ENCODE assay signal across 11 cellular contexts in the genomic region with DNA sequence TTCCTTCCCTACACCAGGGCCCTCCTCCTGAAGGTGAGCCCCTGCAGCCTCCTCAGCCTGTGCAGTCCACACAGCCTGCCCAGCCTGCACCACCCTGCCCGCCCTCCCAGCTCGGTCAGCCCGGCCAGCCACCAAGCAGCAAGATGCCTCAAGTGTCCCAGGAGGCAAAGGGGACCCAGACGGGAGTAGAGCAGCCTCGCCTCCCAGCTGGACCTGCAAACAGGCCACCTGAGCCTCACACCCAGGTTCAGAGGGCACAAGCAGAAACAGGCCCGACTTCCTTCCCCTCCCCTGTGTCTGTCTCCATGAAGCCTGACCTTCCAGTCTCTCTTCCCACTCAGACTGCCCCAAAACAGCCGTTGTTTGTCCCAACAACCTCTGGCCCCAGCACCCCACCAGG. TPM values are rescaled to one million over a fixed set of nuclear protein-coding genes. Genes with fewer than 3 reads are reported as not detected.
DNase-seq lines count a peak whose midpoint lies in the region; ATAC-seq and TF ChIP-seq lines count a peak whose summit lies in the region.
"Had no signal": no experiment of that assay in that cellular context is flagged by ENCODE, and none has a peak within 500 bp of the region (broad histone marks: within the 10 kb centered on the region; RNA-seq: fewer than 3 reads in every experiment).

No MANE protein-coding gene starts in this region.

- no peaks in the 10 kb centered on the region for H3K4me1 Mint-ChIP-seq in activated naive CD4-positive, alpha-beta T cell treated with anti-CD3 and anti-CD28 coated beads for 36 hours (ENCODE audit: low read depth)
- peaks cover 10% of the 10 kb centered on the region for H3K4me1 Mint-ChIP-seq in activated naive CD8-positive, alpha-beta T cell treated with anti-CD3 and anti-CD28 coated beads for 36 hours

- peak overlapping the region; percentile 39 for H3K9ac ChIP-seq in mesenchymal stem cell (ENCODE audit: low read length)

- CTCF ChIA-PET in activated naive CD4-positive, alpha-beta T cell treated with anti-CD3 and anti-CD28 coated beads for 36 hours (lab: Charles Lee), result interaction anchor here (0.6 to 1.3 kb wide), 3 partner anchors 58 to 188 kb away, joined by 3 read pairs; no protein-coding TSS in a partner anchor

- peak overlapping the region; percentile 9 to 11 for H3K18ac ChIP-seq in mesenchymal stem cell (ENCODE audit: low read depth in 1 of 2, low read length in 2 of 2)

- TF ChIP-seq CTCF in thyroid gland (IDR thresholded peaks at IDR 0.05), result no peak

- H4K91ac ChIP-seq in mesenchymal stem cell (ENCODE audit: low read length), result peak overlapping the region; percentile 54

- no peak overlapping the region for H2BK12ac ChIP-seq in mesenchymal stem cell (ENCODE audit: low read length in 2 of 2)

- H3K9me3 Mint-ChIP-seq in activated naive CD4-positive, alpha-beta T cell treated with anti-CD3 and anti-CD28 coated beads for 36 hours, result no peaks in the 10 kb centered on the region
- no peaks in the 10 kb centered on the region for H3K9me3 Mint-ChIP-seq in activated naive CD8-positive, alpha-beta T cell treated with anti-CD3 and anti-CD28 coated beads for 36 hours

- H3K36me3 ChIP-seq in mesenchymal stem cell (ENCODE audit: control insufficient read depth in 1 of 2, insufficient read depth in 2 of 2, low read depth in 1 of 2, low read length in 2 of 2) (peaks cover 85 to 94% of the 10 kb centered on the region in 2 experiments), thyroid gland (peaks cover 81 to 83% of the 10 kb centered on the region in 2 donors)

- H2BK120ac ChIP-seq in mesenchymal stem cell (ENCODE audit: low read depth, low read length), result peak overlapping the region; percentile 24

- WGBS in mesenchymal stem cell, result 90% methylated on average over 7 of the region's 7 CpGs
- 86 to 87% methylated on average over 6 to 7 of the region's 7 CpGs for WGBS in thyroid gland, 2 donors

- no peak overlapping the region for H3K14ac ChIP-seq in mesenchymal stem cell (ENCODE audit: low read length in 2 of 2)

- H3K36me3 Mint-ChIP-seq in activated naive CD4-positive, alpha-beta T cell treated with anti-CD3 and anti-CD28 coated beads for 36 hours (ENCODE audit: low read depth), result peaks cover 37% of the 10 kb centered on the region
- peaks cover 38% of the 10 kb centered on the region for H3K36me3 Mint-ChIP-seq in activated naive CD8-positive, alpha-beta T cell treated with anti-CD3 and anti-CD28 coated beads for 36 hours

- no peaks in the 10 kb centered on the region for H3K27me3 Mint-ChIP-seq in activated naive CD4-positive, alpha-beta T cell treated with anti-CD3 and anti-CD28 coated beads for 36 hours (ENCODE audit: low read depth)
- no peaks in the 10 kb centered on the region for H3K27me3 Mint-ChIP-seq in activated naive CD8-positive, alpha-beta T cell treated with anti-CD3 and anti-CD28 coated beads for 36 hours

- no peak for TF ChIP-seq POLR2A in thyroid gland (IDR thresholded peaks at IDR 0.05)

- peak overlapping the region; percentile 72 for H2AK5ac ChIP-seq in mesenchymal stem cell (ENCODE audit: low read length, severe bottlenecking)

- peak overlapping the region; percentile 45 for H2BK5ac ChIP-seq in mesenchymal stem cell (ENCODE audit: low read depth, low read length, poor library complexity, severe bottlenecking)

- H3K4me2 ChIP-seq in mesenchymal stem cell (ENCODE audit: low read length, poor library complexity, severe bottlenecking), result no peak overlapping the region

- H3K27ac ChIP-seq in mesenchymal stem cell (ENCODE audit: low read length, poor library complexity, severe bottlenecking) (peak overlapping the region; percentile 71), thyroid gland (peak overlapping the region; percentile 15 to 63 (median 15))

- peaks cover 40% of the 10 kb centered on the region for H3K79me1 ChIP-seq in mesenchymal stem cell (replicated peaks; ENCODE audit: low read length, poor library complexity, severe bottlenecking)

- H3K27me3 ChIP-seq in mesenchymal stem cell (ENCODE audit: control insufficient read depth in 1 of 2, insufficient read depth in 1 of 2, low read length in 2 of 2), result no peaks in the 10 kb centered on the region
- H3K27me3 ChIP-seq in thyroid gland, result no peaks in the 10 kb centered on the region

- H3K4me1 ChIP-seq in mesenchymal stem cell (ENCODE audit: control insufficient read depth, insufficient read depth, low read depth, low read length) (peaks cover 22% of the 10 kb centered on the region), thyroid gland (peaks cover 0 to 20% of the 10 kb centered on the region in 2 donors)

- H3K9me3 ChIP-seq in mesenchymal stem cell (ENCODE audit: control insufficient read depth, low read length) (no peaks in the 10 kb centered on the region), thyroid gland (no peaks in the 10 kb centered on the region)

- peak overlapping the region; percentile 84 for H3K27ac Mint-ChIP-seq in activated naive CD4-positive, alpha-beta T cell treated with anti-CD3 and anti-CD28 coated beads for 36 hours
- peak overlapping the region; percentile 86 for H3K27ac Mint-ChIP-seq in activated naive CD8-positive, alpha-beta T cell treated with anti-CD3 and anti-CD28 coated beads for 36 hours

- H3K23ac ChIP-seq in mesenchymal stem cell (ENCODE audit: low read length in 2 of 2), result no peak overlapping the region

- H3K4me3 Mint-ChIP-seq in activated naive CD4-positive, alpha-beta T cell treated with anti-CD3 and anti-CD28 coated beads for 36 hours, result no peak overlapping the region
- H3K4me3 Mint-ChIP-seq in activated naive CD8-positive, alpha-beta T cell treated with anti-CD3 and anti-CD28 coated beads for 36 hours, result no peak overlapping the region

- no peak overlapping the region for H2AFZ ChIP-seq in mesenchymal stem cell (ENCODE audit: low read depth, low read length)

- intact Hi-C loops in activated naive CD4-positive, alpha-beta T cell treated with anti-CD3 and anti-CD28 coated beads for 36 hours (cut with micrococcal nuclease), result no loop called here
- intact Hi-C loops in thyroid gland (cut with DNase I), result no loop called here

- H3K4ac ChIP-seq in mesenchymal stem cell (ENCODE audit: low read depth in 1 of 2, low read length in 2 of 2), result peak overlapping the region in 1 of 2 experiments; percentile 20

- no peak for ATAC-seq in GM21381 (IDR thresholded peaks at IDR 0.05; ENCODE audit: unreplicated experiment)

- no peak overlapping the region for H3K4me3 ChIP-seq in mesenchymal stem cell (ENCODE audit: insufficient read depth in 1 of 2, low read depth in 1 of 2, low read length in 2 of 2)
- H3K4me3 ChIP-seq in thyroid gland (replicated peaks in 1 of 3), result no peak overlapping the region

- DNase-seq in activated naive CD4-positive, alpha-beta T cell treated with anti-CD3 and anti-CD28 coated beads for 36 hours, result no peak
- no peak for DNase-seq in activated naive CD4-positive, alpha-beta T cell (lab: John Stamatoyannopoulos, UW)
- no peak for DNase-seq in activated naive CD8-positive, alpha-beta T cell treated with anti-CD3 and anti-CD28 coated beads for 36 hours
- DNase-seq in mesenchymal stem cell, result no peak
- no peak for DNase-seq in thyroid gland
- DNase-seq in globus pallidus (ENCODE audit: low spot score), result no peak
- DNase-seq in ecto neural progenitor cell (ENCODE audit: low spot score), result no peak
- DNase-seq: activated CD4-positive, CD25-positive, alpha-beta regulatory T cell; NCI-H187; stimulated activated CD4-positive, alpha-beta T cell treated with anti-CD3 and anti-CD28 coated beads, Interleukin-2, amount 100 ng/mL, for 48 hours had no signal

- peak overlapping the region; percentile 69 for H4K8ac ChIP-seq in mesenchymal stem cell (ENCODE audit: low read length)

- H2BK15ac ChIP-seq in mesenchymal stem cell (ENCODE audit: low read depth, poor library complexity, severe bottlenecking), result peak overlapping the region; percentile 6

RNA-seq across cellular contexts. Expression of a gene that starts 38.8 kb away (rescaled TPM):
- 10 to 100 TPM; 34.8 to 37.5 TPM for total RNA-seq in activated naive CD4-positive, alpha-beta T cell treated with anti-CD3 and anti-CD28 coated beads for 36 hours
- 10 to 100 TPM; 52.3 to 56.1 TPM for total RNA-seq in activated naive CD8-positive, alpha-beta T cell treated with anti-CD3 and anti-CD28 coated beads for 36 hours
- 17.2 TPM for polyA plus RNA-seq in mesenchymal stem cell (2013, experiment 1 of 2)
- 16.9 TPM for polyA plus RNA-seq in mesenchymal stem cell (2013, experiment 2 of 2)
- total RNA-seq in thyroid gland, result 10 to 100 TPM; 31.4 to 52.1 (median 36.1) TPM
